Comparison of ENCODE assay signal across 8 cellular contexts in genomic region chr2:234544659-234545611, GRCh38. TPM values are rescaled to one million over a fixed set of nuclear protein-coding genes. Genes with fewer than 3 reads are reported as not detected.
DNase-seq lines count a peak whose midpoint lies in the region; ATAC-seq and TF ChIP-seq lines count a peak whose summit lies in the region.

No MANE protein-coding gene starts in this region.

- no peak overlapping the region for H3K27ac ChIP-seq in RWPE2 (ENCODE audit: poor library complexity, severe bottlenecking)
- H3K27ac ChIP-seq in cardiac muscle cell, result no peak overlapping the region
- H3K27ac ChIP-seq in psoas muscle, result no peak overlapping the region

- H3K27me3 ChIP-seq in RWPE2 (ENCODE audit: insufficient read depth, poor library complexity, severe bottlenecking) (no peaks in the 10 kb centered on the region), cardiac muscle cell (peaks cover 4% of the 10 kb centered on the region), psoas muscle (ENCODE audit: insufficient read depth in 3 of 3, low read length in 2 of 3) (peaks cover 0 to 31% (median 0%) of the 10 kb centered on the region in 3 donors)

- H3K4me1 ChIP-seq in RWPE2 (ENCODE audit: insufficient read depth, poor library complexity, severe bottlenecking), result peaks cover 3% of the 10 kb centered on the region
- H3K4me1 ChIP-seq in cardiac muscle cell (ENCODE audit: low read depth), result no peaks in the 10 kb centered on the region
- H3K4me1 ChIP-seq in psoas muscle, result no peaks in the 10 kb centered on the region

- peak; percentile 61; the same call in 2 of the 3 replicates for ATAC-seq in RWPE2 (ENCODE audit: low read depth)
- ATAC-seq in psoas muscle, result peak; percentile 49 to 77 (median 69)
- ATAC-seq in GM18502 (IDR thresholded peaks at IDR 0.05; ENCODE audit: poor library complexity, unreplicated experiment), result no peak

- intact Hi-C loops in psoas muscle (cut with DNase I), result loop anchor here in 1 of 2 donors (5.0 to 10.0 kb wide), 2 partner anchors 410 to 568 kb away; no protein-coding TSS in a partner anchor

- H3K4me3 ChIP-seq in RWPE2 (ENCODE audit: severe bottlenecking) (no peak overlapping the region), cardiac muscle cell (no peak overlapping the region), psoas muscle (no peak overlapping the region)

- DNase-seq in NK-92 treated with Interleukin-12 subunit alpha and Interleukin-12 subunit beta, amount 100 ng/mL, for 24 hours (lab: John Stamatoyannopoulos, UW), result peak; percentile 55
- DNase-seq in NK-92 (lab: John Stamatoyannopoulos, UW; ENCODE audit: unreplicated experiment) (no peak), HS-5 (ENCODE audit: low read depth) (peak; percentile 28), RWPE2 (ENCODE audit: low spot score) (no peak), cardiac muscle cell (ENCODE audit: low read depth in 1 of 2, low spot score in 1 of 2) (peak; percentile 71 to 80), psoas muscle (peak; percentile 52 to 72)
- DNase-seq in activated gamma-delta T cell treated with anti-CD3 and anti-CD28 coated beads, Interleukin-2, amount 50 U/mL, for 16 hours (ENCODE audit: low read depth), result peak; percentile 66

- TF ChIP-seq CTCF in RWPE2 (IDR thresholded peaks at IDR 0.05; ENCODE audit: poor library complexity, severe bottlenecking), result peak; percentile 81
- TF ChIP-seq CTCF in cardiac muscle cell (IDR thresholded peaks at IDR 0.05; ENCODE audit: low read depth, low read length), result peak; percentile 89
- peak; percentile 91 for TF ChIP-seq CTCF in psoas muscle (IDR thresholded peaks at IDR 0.05)

- no peaks in the 10 kb centered on the region for H3K9me3 ChIP-seq in RWPE2 (ENCODE audit: severe bottlenecking)
- no peaks in the 10 kb centered on the region for H3K9me3 ChIP-seq in cardiac muscle cell (ENCODE audit: low read depth)
- no peaks in the 10 kb centered on the region for H3K9me3 ChIP-seq in psoas muscle

- WGBS in psoas muscle, 3 donors, result 21 to 23% (median 22%) methylated on average over 24 of the region's 24 CpGs

- H3K36me3 ChIP-seq in RWPE2 (ENCODE audit: low read depth) (no peaks in the 10 kb centered on the region), cardiac muscle cell (no peaks in the 10 kb centered on the region), psoas muscle (ENCODE audit: insufficient read depth in 1 of 2, low read depth in 1 of 2) (no peaks in the 10 kb centered on the region)

RNA-seq across cellular contexts. Expression of gene ARL4C, which starts 48.1 kb away (rescaled TPM):
- 5.6 and 7.0 TPM in 2 replicates for total RNA-seq in cardiac muscle cell
- 10.0 and 12.1 TPM in 2 replicates for polyA plus RNA-seq in cardiac muscle cell
- 1 to 10 TPM; 1.1 to 1.6 (median 1.1) TPM for total RNA-seq in psoas muscle
- polyA plus RNA-seq in psoas muscle, result under 1 TPM; 0.34 to 0.62 (median 0.46) TPM

Comparison
In these comparisons a context has a peak if more than half of its experiments do, and no peak if none do; other contexts are left out.
1. DNase-seq: peak in NK-92 treated with Interleukin-12 subunit alpha and Interleukin-12 subunit beta, amount 100 ng/mL, for 24 hours (single experiment), HS-5 (single experiment), activated gamma-delta T cell treated with anti-CD3 and anti-CD28 coated beads, Interleukin-2, amount 50 U/mL, for 16 hours (single experiment), cardiac muscle cell (2 of 2) and psoas muscle (2 of 2); none in NK-92 (single experiment) and RWPE2 (single experiment).
2. Peak in every context shown above with its lines, with median percentiles within 50 percentile points of each other: CTCF ChIP-seq.